ENCODE assay signal across 1 cellular context in the genomic region with DNA sequence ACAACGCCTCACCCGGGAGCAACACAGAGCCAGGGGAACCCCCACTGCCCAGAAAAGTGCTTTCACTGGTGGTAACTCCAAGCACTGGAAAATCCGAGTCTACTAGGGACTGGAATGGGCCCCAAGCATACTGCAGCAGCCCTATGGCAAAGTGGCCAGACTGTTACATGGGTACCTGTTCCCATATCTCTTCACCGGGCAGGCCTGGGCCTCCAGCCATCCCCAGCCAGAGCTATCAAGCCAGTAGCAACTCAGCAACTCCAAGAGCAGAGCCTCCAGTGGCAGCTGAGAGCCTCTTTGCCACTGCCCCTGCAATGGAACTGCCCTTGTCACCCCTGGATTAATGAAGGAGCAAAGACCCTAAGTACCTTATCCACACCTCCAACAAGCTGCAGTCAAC.
TF ChIP-seq lines count a peak whose summit lies in the region.

No MANE protein-coding gene starts in this region.

TF ChIP-seq in GM23338, 12 proteins besides CTCF, POLR2A, EP300 and RAD21 (continued from another document):
- TF ChIP-seq, protein P1, sequence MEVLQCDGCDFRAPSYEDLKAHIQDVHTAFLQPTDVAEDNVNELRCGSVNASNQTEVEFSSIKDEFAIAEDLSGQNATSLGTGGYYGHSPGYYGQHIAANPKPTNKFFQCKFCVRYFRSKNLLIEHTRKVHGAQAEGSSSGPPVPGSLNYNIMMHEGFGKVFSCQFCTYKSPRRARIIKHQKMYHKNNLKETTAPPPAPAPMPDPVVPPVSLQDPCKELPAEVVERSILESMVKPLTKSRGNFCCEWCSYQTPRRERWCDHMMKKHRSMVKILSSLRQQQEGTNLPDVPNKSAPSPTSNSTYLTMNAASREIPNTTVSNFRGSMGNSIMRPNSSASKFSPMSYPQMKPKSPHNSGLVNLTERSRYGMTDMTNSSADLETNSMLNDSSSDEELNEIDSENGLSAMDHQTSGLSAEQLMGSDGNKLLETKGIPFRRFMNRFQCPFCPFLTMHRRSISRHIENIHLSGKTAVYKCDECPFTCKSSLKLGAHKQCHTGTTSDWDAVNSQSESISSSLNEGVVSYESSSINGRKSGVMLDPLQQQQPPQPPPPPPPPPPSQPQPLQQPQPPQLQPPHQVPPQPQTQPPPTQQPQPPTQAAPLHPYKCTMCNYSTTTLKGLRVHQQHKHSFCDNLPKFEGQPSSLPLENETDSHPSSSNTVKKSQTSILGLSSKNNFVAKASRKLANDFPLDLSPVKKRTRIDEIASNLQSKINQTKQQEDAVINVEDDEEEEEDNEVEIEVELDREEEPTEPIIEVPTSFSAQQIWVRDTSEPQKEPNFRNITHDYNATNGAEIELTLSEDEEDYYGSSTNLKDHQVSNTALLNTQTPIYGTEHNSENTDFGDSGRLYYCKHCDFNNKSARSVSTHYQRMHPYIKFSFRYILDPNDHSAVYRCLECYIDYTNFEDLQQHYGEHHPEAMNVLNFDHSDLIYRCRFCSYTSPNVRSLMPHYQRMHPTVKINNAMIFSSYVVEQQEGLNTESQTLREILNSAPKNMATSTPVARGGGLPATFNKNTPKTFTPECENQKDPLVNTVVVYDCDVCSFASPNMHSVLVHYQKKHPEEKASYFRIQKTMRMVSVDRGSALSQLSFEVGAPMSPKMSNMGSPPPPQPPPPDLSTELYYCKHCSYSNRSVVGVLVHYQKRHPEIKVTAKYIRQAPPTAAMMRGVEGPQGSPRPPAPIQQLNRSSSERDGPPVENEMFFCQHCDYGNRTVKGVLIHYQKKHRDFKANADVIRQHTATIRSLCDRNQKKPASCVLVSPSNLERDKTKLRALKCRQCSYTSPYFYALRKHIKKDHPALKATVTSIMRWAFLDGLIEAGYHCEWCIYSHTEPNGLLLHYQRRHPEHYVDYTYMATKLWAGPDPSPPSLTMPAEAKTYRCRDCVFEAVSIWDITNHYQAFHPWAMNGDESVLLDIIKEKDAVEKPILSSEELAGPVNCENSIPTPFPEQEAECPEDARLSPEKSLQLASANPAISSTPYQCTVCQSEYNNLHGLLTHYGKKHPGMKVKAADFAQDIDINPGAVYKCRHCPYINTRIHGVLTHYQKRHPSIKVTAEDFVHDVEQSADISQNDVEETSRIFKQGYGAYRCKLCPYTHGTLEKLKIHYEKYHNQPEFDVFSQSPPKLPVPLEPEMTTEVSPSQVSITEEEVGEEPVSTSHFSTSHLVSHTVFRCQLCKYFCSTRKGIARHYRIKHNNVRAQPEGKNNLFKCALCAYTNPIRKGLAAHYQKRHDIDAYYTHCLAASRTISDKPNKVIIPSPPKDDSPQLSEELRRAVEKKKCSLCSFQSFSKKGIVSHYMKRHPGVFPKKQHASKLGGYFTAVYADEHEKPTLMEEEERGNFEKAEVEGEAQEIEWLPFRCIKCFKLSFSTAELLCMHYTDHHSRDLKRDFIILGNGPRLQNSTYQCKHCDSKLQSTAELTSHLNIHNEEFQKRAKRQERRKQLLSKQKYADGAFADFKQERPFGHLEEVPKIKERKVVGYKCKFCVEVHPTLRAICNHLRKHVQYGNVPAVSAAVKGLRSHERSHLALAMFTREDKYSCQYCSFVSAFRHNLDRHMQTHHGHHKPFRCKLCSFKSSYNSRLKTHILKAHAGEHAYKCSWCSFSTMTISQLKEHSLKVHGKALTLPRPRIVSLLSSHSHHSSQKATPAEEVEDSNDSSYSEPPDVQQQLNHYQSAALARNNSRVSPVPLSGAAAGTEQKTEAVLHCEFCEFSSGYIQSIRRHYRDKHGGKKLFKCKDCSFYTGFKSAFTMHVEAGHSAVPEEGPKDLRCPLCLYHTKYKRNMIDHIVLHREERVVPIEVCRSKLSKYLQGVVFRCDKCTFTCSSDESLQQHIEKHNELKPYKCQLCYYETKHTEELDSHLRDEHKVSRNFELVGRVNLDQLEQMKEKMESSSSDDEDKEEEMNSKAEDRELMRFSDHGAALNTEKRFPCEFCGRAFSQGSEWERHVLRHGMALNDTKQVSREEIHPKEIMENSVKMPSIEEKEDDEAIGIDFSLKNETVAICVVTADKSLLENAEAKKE (CRISPR knock-in tag; IDR thresholded peaks at IDR 0.05): no peak
- TF ChIP-seq ZNF331 (CRISPR knock-in tag; IDR thresholded peaks at IDR 0.05; ENCODE audit: low read depth): no peak
- no peak for TF ChIP-seq ZNF114 (CRISPR knock-in tag; IDR thresholded peaks at IDR 0.05)
- TF ChIP-seq, protein P2, sequence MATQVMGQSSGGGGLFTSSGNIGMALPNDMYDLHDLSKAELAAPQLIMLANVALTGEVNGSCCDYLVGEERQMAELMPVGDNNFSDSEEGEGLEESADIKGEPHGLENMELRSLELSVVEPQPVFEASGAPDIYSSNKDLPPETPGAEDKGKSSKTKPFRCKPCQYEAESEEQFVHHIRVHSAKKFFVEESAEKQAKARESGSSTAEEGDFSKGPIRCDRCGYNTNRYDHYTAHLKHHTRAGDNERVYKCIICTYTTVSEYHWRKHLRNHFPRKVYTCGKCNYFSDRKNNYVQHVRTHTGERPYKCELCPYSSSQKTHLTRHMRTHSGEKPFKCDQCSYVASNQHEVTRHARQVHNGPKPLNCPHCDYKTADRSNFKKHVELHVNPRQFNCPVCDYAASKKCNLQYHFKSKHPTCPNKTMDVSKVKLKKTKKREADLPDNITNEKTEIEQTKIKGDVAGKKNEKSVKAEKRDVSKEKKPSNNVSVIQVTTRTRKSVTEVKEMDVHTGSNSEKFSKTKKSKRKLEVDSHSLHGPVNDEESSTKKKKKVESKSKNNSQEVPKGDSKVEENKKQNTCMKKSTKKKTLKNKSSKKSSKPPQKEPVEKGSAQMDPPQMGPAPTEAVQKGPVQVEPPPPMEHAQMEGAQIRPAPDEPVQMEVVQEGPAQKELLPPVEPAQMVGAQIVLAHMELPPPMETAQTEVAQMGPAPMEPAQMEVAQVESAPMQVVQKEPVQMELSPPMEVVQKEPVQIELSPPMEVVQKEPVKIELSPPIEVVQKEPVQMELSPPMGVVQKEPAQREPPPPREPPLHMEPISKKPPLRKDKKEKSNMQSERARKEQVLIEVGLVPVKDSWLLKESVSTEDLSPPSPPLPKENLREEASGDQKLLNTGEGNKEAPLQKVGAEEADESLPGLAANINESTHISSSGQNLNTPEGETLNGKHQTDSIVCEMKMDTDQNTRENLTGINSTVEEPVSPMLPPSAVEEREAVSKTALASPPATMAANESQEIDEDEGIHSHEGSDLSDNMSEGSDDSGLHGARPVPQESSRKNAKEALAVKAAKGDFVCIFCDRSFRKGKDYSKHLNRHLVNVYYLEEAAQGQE (IDR thresholded peaks at IDR 0.05; ENCODE audit: unreplicated experiment): no peak
- no peak for TF ChIP-seq NANOG (IDR thresholded peaks at IDR 0.05; ENCODE audit: borderline replicate concordance)
- TF ChIP-seq STAT1 (IDR thresholded peaks at IDR 0.05; ENCODE audit: unreplicated experiment): no peak
- no peak for TF ChIP-seq EZH2phosphoT487 (IDR thresholded peaks at IDR 0.05; ENCODE audit: unreplicated experiment)
- no peak for TF ChIP-seq JUNB (IDR thresholded peaks at IDR 0.05; ENCODE audit: unreplicated experiment)
- TF ChIP-seq, protein P3, sequence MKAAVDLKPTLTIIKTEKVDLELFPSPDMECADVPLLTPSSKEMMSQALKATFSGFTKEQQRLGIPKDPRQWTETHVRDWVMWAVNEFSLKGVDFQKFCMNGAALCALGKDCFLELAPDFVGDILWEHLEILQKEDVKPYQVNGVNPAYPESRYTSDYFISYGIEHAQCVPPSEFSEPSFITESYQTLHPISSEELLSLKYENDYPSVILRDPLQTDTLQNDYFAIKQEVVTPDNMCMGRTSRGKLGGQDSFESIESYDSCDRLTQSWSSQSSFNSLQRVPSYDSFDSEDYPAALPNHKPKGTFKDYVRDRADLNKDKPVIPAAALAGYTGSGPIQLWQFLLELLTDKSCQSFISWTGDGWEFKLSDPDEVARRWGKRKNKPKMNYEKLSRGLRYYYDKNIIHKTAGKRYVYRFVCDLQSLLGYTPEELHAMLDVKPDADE (IDR thresholded peaks at IDR 0.05): no peak
- no peak for TF ChIP-seq CREB1 (CRISPR knock-in tag; IDR thresholded peaks at IDR 0.05; ENCODE audit: low read depth)
- no peak for TF ChIP-seq EZH2 (IDR thresholded peaks at IDR 0.05; ENCODE audit: low read depth, unreplicated experiment)
